15 cellular contexts compared by ENCODE assay signal in genomic region chr11:73968356-73968966, GRCh38. TPM values are rescaled to one million over a fixed set of nuclear protein-coding genes. Genes with fewer than 3 reads are reported as not detected.
DNase-seq lines count a peak whose midpoint lies in the region; ATAC-seq and TF ChIP-seq lines count a peak whose summit lies in the region.
"Had no signal": no experiment of that assay in that cellular context is flagged by ENCODE, and none has a peak within 500 bp of the region (broad histone marks: within the 10 kb centered on the region; RNA-seq: fewer than 3 reads in every experiment).

No MANE protein-coding gene starts in this region.

- peak overlapping the region; percentile 5 for H3K4me3 Mint-ChIP-seq in glutamatergic neuron (ENCODE audit: unreplicated experiment)

- H3K4me1 Mint-ChIP-seq in glutamatergic neuron (ENCODE audit: low read depth, unreplicated experiment), result peaks cover 9% of the 10 kb centered on the region

- H3K4me3 ChIP-seq in WERI-Rb-1 (ENCODE audit: low read depth, low read length) (no peak overlapping the region), body of pancreas (no peak overlapping the region)
- H3K4me3 ChIP-seq: lung, SK-N-MC had no signal

- H3K4me1 ChIP-seq in body of pancreas, result no peaks in the 10 kb centered on the region

- H3K27me3 Mint-ChIP-seq in glutamatergic neuron (ENCODE audit: unreplicated experiment), result peaks cover 2% of the 10 kb centered on the region

- DNase-seq in cardiac septum (ENCODE audit: low spot score), result peak; percentile 15
- DNase-seq in left cardiac atrium, result no peak
- peak; percentile 71 for DNase-seq in WERI-Rb-1
- DNase-seq in glutamatergic neuron, result no peak
- no peak for DNase-seq in stimulated activated CD4-positive, alpha-beta T cell treated with anti-CD3 and anti-CD28 coated beads, Interleukin-2, amount 100 ng/mL, for 48 hours
- no peak for DNase-seq in body of pancreas
- no peak for DNase-seq in hippocampal formation (lab: John Stamatoyannopoulos, UW)
- DNase-seq: amygdala, NCI-H1417 treated with DMSO at 0.1 percent for 48 hours, NCI-H446 had no signal

- TF ChIP-seq POLR2A in body of pancreas (IDR thresholded peaks at IDR 0.05), result no peak

- no peak overlapping the region for H3K27ac ChIP-seq in WERI-Rb-1
- no peak overlapping the region for H3K27ac ChIP-seq in body of pancreas
- H3K27ac ChIP-seq: SK-N-MC had no signal

- H3K27me3 ChIP-seq in WERI-Rb-1 (ENCODE audit: insufficient read depth, low read depth, severe bottlenecking) (no peaks in the 10 kb centered on the region), body of pancreas (no peaks in the 10 kb centered on the region)

- ATAC-seq in left cardiac atrium (no peak), body of pancreas (no peak)

- whole genome bisulfite sequencing in body of pancreas, 2 donors, result 85 to 93% methylated on average over 15 of the region's 15 CpGs

- no peaks in the 10 kb centered on the region for H3K9me3 ChIP-seq in WERI-Rb-1 (ENCODE audit: severe bottlenecking)
- H3K9me3 ChIP-seq in body of pancreas, result no peaks in the 10 kb centered on the region

- TF ChIP-seq CTCF in WERI-Rb-1 (IDR thresholded peaks at IDR 0.05; ENCODE audit: low read depth, low read length) (no peak; the same call in 1 of the 2 replicates), glutamatergic neuron (IDR thresholded peaks at IDR 0.05; ENCODE audit: partially characterized antibody, unreplicated experiment) (no peak), body of pancreas (IDR thresholded peaks at IDR 0.05) (no peak)

- intact Hi-C loops in cardiac septum (cut with DNase I) (loop anchor here (10.0 kb wide), 2 partner anchors 126 to 356 kb away; no protein-coding TSS in a partner anchor), left cardiac atrium (cut with DNase I) (no loop called here), body of pancreas (cut with DNase I) (loop anchor here (10.0 kb wide), 1 partner anchor 196 kb away; no protein-coding TSS in a partner anchor)

- H3K36me3 Mint-ChIP-seq in glutamatergic neuron (ENCODE audit: unreplicated experiment), result peaks cover 5% of the 10 kb centered on the region

- H3K36me3 ChIP-seq in WERI-Rb-1 (peaks cover 2% of the 10 kb centered on the region; the same call in 1 of the 2 replicates), body of pancreas (replicated peaks in 1 of 2; ENCODE audit: insufficient read depth in 1 of 2, low read depth in 2 of 2) (no peaks in the 10 kb centered on the region)

- H3K27ac Mint-ChIP-seq in glutamatergic neuron (ENCODE audit: unreplicated experiment), result no peak overlapping the region

- H3K9me3 Mint-ChIP-seq in glutamatergic neuron (ENCODE audit: unreplicated experiment), result no peaks in the 10 kb centered on the region

RNA-seq across cellular contexts. Expression of gene UCP2, which starts 14.2 kb away (rescaled TPM):
- total RNA-seq in cardiac septum (12.0 TPM), left cardiac atrium (10 to 100 TPM; 21.6 to 30.2 TPM), glutamatergic neuron (ENCODE audit: unreplicated experiment) (91.1 TPM), body of pancreas (10 to 100 TPM; 10.9 to 17.1 TPM)

RNA-seq across cellular contexts. Expression of gene DNAJB13, which starts 17.6 kb away (rescaled TPM):
- total RNA-seq in cardiac septum, result not detected
- not detected for total RNA-seq in left cardiac atrium
- not detected for total RNA-seq in glutamatergic neuron (ENCODE audit: unreplicated experiment)
- under 1 TPM in 1 of 2 donors, not detected in 1; 0.78 TPM for total RNA-seq in body of pancreas
- total RNA-seq: chondrocyte, Daoy, frontal cortex had no signal

RNA-seq across cellular contexts. Expression of gene UCP3, which starts 40.4 kb away (rescaled TPM):
- total RNA-seq in cardiac septum (0.54 TPM), left cardiac atrium (1 to 10 TPM; 1.1 to 2.2 TPM), glutamatergic neuron (ENCODE audit: unreplicated experiment) (7.6 TPM), body of pancreas (1 to 10 TPM; 1.6 to 2.3 TPM)

Comparison
In these comparisons a context has a peak if more than half of its experiments do, and no peak if none do; other contexts are left out.
1. DNase-seq: peak in cardiac septum (single experiment) and WERI-Rb-1 (single experiment); none in left cardiac atrium (single experiment), glutamatergic neuron (single experiment), stimulated activated CD4-positive, alpha-beta T cell treated with anti-CD3 and anti-CD28 coated beads, Interleukin-2, amount 100 ng/mL, for 48 hours (0 of 2), body of pancreas (0 of 4) and hippocampal formation (0 of 2).
2. intact Hi-C loops: an anchor here in cardiac septum (10.0 kb wide) and body of pancreas (10.0 kb wide); none called in left cardiac atrium.